ENCODE assay signal across 19 cellular contexts in the genomic region with DNA sequence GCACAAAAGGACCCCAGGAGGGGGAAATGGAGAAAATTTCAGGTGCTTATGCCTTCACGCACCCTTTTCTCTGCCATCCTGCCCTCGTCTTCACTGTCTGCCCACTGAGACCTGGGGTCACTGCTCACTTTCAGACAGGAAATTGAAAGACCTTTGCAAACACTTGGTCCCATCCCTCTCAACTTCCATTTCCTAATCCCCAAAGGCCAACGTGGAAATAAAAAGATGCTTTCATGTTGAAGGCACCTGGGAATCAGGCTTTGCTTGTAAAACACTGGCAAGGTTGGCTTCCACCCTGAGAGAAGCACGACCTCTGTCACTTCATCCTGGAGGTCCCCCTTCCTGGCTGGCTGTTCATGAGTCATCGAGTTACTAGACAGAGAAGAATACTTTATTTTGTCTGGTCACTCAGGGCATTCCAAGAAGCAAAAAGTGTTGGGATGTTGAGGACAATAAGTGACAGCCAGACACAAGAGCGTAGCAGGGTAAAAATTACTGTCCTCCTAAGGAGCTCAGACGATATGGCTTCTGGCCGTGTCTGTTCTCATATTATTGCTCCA.
DNase-seq lines count a peak whose midpoint lies in the region; ATAC-seq and TF ChIP-seq lines count a peak whose summit lies in the region.
"Had no signal": no experiment of that assay in that cellular context is flagged by ENCODE, and none has a peak within 500 bp of the region (broad histone marks: within the 10 kb centered on the region; RNA-seq: fewer than 3 reads in every experiment).

No MANE protein-coding gene starts in this region.

- no peak overlapping the region for H3K27ac Mint-ChIP-seq in CD8-positive, alpha-beta T cell

- TF ChIP-seq CTCF in A673 (conservative IDR thresholded peaks at IDR 0.05; ENCODE audit: low read depth, low read length) (no peak), ascending aorta (IDR thresholded peaks at IDR 0.05) (no peak)
- TF ChIP-seq CTCF in CD8-positive, alpha-beta T cell (IDR thresholded peaks at IDR 0.05): no peak

- H3K4me3 Mint-ChIP-seq in CD8-positive, alpha-beta T cell: no peak overlapping the region

- no peaks in the 10 kb centered on the region for H3K36me3 Mint-ChIP-seq in CD8-positive, alpha-beta T cell

- CTCF ChIA-PET in A673 (lab: Charles Lee): no interaction called here
- CTCF ChIA-PET in CD8-positive, alpha-beta T cell (lab: Charles Lee): no interaction called here

- ATAC-seq in CD8-positive, alpha-beta T cell: no peak
- no peak for ATAC-seq in GM19324 (IDR thresholded peaks at IDR 0.05; ENCODE audit: low FRiP score, unreplicated experiment)
- ATAC-seq: activated CD4-positive, CD25-positive, alpha-beta regulatory T cell treated with anti-CD3 and anti-CD28 coated beads, Interleukin-2, amount 50 U/mL, for 24 hours had no signal

- H3K4me1 ChIP-seq in A673 (ENCODE audit: insufficient read depth, low read length, poor library complexity, severe bottlenecking) (peaks cover 50% of the 10 kb centered on the region), ascending aorta (peaks cover 0 to 14% of the 10 kb centered on the region in 2 donors)
- peaks cover 3% of the 10 kb centered on the region for H3K4me1 ChIP-seq in CD8-positive, alpha-beta T cell (ENCODE audit: insufficient read depth, low read length)

- intact Hi-C loops in A673 (cut with micrococcal nuclease; ENCODE audit: unreplicated experiment): loop anchor here (5.0 kb wide), 3 partner anchors 122 to 603 kb away; a partner anchor contains a TSS
- intact Hi-C loops in ascending aorta (cut with DNase I): loop anchor here (5.0 to 10.0 kb wide), 3 partner anchors 68 to 711 kb away; a partner anchor contains a TSS
- intact Hi-C loops in CD8-positive, alpha-beta T cell (cut with DNase I, micrococcal nuclease): no loop called here

- H3K36me3 ChIP-seq in A673 (ENCODE audit: insufficient read depth, low read length, poor library complexity, severe bottlenecking) (no peaks in the 10 kb centered on the region), ascending aorta (no peaks in the 10 kb centered on the region)
- H3K36me3 ChIP-seq in CD8-positive, alpha-beta T cell (ENCODE audit: insufficient read depth, low read length): no peaks in the 10 kb centered on the region
- H3K36me3 ChIP-seq: left ventricle myocardium inferior, neutrophil, thoracic aorta had no signal

- no peak for DNase-seq in A673 (ENCODE audit: low spot score)
- DNase-seq in ELR (ENCODE audit: low read depth): peak; percentile 22
- DNase-seq in ascending aorta (ENCODE audit: low spot score in 2 of 2): no peak
- DNase-seq in myocyte (ENCODE audit: low read depth): peak; percentile 13
- no peak for DNase-seq in CD8-positive, alpha-beta T cell
- no peak for DNase-seq in SIG-M5 treated with dmso at 0.1 percent for 504 hours (lab: John Stamatoyannopoulos, UW; ENCODE audit: unreplicated experiment)
- DNase-seq in HUDEP-2 (lab: John Stamatoyannopoulos, UW; ENCODE audit: unreplicated experiment in 76 of 76): no peak
- DNase-seq: activated T-cell treated with anti-CD3 and anti-CD28 coated beads, Interleukin-2, amount 50 U/mL, for 48 hours; central memory CD4-positive, alpha-beta T cell; glutamatergic neuron; Kasumi-1; left ventricle myocardium inferior; NCI-H1417; OCI-M1; stimulated activated CD4-positive, alpha-beta T cell treated with anti-CD3 and anti-CD28 coated beads, Interleukin-15, amount 100 ng/mL, for 24 hours had no signal

- no peaks in the 10 kb centered on the region for H3K9me3 Mint-ChIP-seq in CD8-positive, alpha-beta T cell

- H3K27ac ChIP-seq in A673 (ENCODE audit: low read depth, low read length, poor library complexity, severe bottlenecking): peak overlapping the region; percentile 33
- H3K27ac ChIP-seq in ascending aorta: peak overlapping the region; percentile 2 to 24
- H3K27ac ChIP-seq in CD8-positive, alpha-beta T cell (ENCODE audit: low read depth, low read length): no peak overlapping the region
- H3K27ac ChIP-seq: left ventricle myocardium inferior, neutrophil, thoracic aorta had no signal

- POLR2A ChIA-PET in A673 (lab: Charles Lee; ENCODE audit: low non-redundant PET): no interaction called here
- POLR2A ChIA-PET in CD8-positive, alpha-beta T cell (lab: Charles Lee): interaction anchor here (0.9 kb wide), 1 partner anchor 601 kb away, joined by 3 read pairs; no protein-coding TSS in a partner anchor

- no peaks in the 10 kb centered on the region for H3K27me3 ChIP-seq in A673 (replicated peaks; ENCODE audit: insufficient read depth, low read depth, low read length, poor library complexity)
- H3K27me3 ChIP-seq in ascending aorta: no peaks in the 10 kb centered on the region
- H3K27me3 ChIP-seq in CD8-positive, alpha-beta T cell (ENCODE audit: insufficient read depth, low read length): no peaks in the 10 kb centered on the region

- no peaks in the 10 kb centered on the region for H3K27me3 Mint-ChIP-seq in CD8-positive, alpha-beta T cell (ENCODE audit: low read depth)

- BruUV-seq in A673 (replicated peaks; lab: Mats Ljungman, UMichigan): no TSS peak

- H3K4me3 ChIP-seq in A673 (ENCODE audit: low read depth, low read length, poor library complexity, severe bottlenecking): no peak overlapping the region
- H3K4me3 ChIP-seq in ascending aorta: no peak overlapping the region
- no peak overlapping the region for H3K4me3 ChIP-seq in CD8-positive, alpha-beta T cell (ENCODE audit: low read depth, low read length)
- H3K4me3 ChIP-seq: left ventricle myocardium inferior, thoracic aorta had no signal

- H3K9me3 ChIP-seq in A673 (ENCODE audit: low read depth, low read length, poor library complexity, severe bottlenecking): no peaks in the 10 kb centered on the region
- no peaks in the 10 kb centered on the region for H3K9me3 ChIP-seq in ascending aorta
- H3K9me3 ChIP-seq in CD8-positive, alpha-beta T cell (ENCODE audit: low read length): no peaks in the 10 kb centered on the region
- H3K9me3 ChIP-seq: left ventricle myocardium inferior, neutrophil, thoracic aorta had no signal

- H3K4me1 Mint-ChIP-seq in CD8-positive, alpha-beta T cell (ENCODE audit: low read depth): peaks cover 8% of the 10 kb centered on the region

Comparison
In these comparisons a context has a peak if more than half of its experiments do, and no peak if none do; other contexts are left out.
1. DNase-seq: peak in ELR (single experiment) and myocyte (single experiment); none in A673 (single experiment), ascending aorta (0 of 2), CD8-positive, alpha-beta T cell (0 of 7), SIG-M5 treated with dmso at 0.1 percent for 504 hours (single experiment) and HUDEP-2 (0 of 76).
2. intact Hi-C loops: an anchor here in A673 (5.0 kb wide) and ascending aorta (5.0 to 10.0 kb wide); none called in CD8-positive, alpha-beta T cell.